ENCODE assay signal across 24 cellular contexts in genomic region chr12:19792028-19792427, GRCh38.
DNase-seq lines count a peak whose midpoint lies in the region; ATAC-seq and TF ChIP-seq lines count a peak whose summit lies in the region.
"Had no signal": no experiment of that assay in that cellular context is flagged by ENCODE, and none has a peak within 500 bp of the region (broad histone marks: within the 10 kb centered on the region; RNA-seq: fewer than 3 reads in every experiment).

No MANE protein-coding gene starts in this region.

- peak overlapping the region; percentile 6 for H3K4me3 Mint-ChIP-seq in activated CD4-positive, alpha-beta T cell treated with anti-CD3 and anti-CD28 coated beads, Interleukin-2, amount 10 ng/mL, durations not matched to agents 24 days and 14 days
- peak overlapping the region; percentile 15 for H3K4me3 Mint-ChIP-seq in T-helper 17 cell
- peak overlapping the region in 3 of 10 donors; percentile 19 to 51 (median 27) for H3K4me3 Mint-ChIP-seq in naive thymus-derived CD4-positive, alpha-beta T cell
- H3K4me3 Mint-ChIP-seq: dendritic cell treated with granulocyte-macrophage colony-stimulating factor and Interleukin-4, amounts not matched to agents 40 ng/mL and 50 ng/mL, for 4 days; H9 had no signal

- no peak for TF ChIP-seq CTCF in DND-41 (IDR thresholded peaks at IDR 0.05; ENCODE audit: borderline replicate concordance, extremely low read depth, low read length, poor library complexity, severe bottlenecking)
- no peak for TF ChIP-seq CTCF in thyroid gland (IDR thresholded peaks at IDR 0.05)

- no peaks in the 10 kb centered on the region for H4K20me1 ChIP-seq in DND-41 (ENCODE audit: insufficient read depth, low read length)

- H3K4me3 ChIP-seq in DND-41 (ENCODE audit: low read depth in 1 of 2, low read length in 2 of 2) = no peak overlapping the region
- H3K4me3 ChIP-seq in naive thymus-derived CD4-positive, alpha-beta T cell (ENCODE audit: low read length) = no peak overlapping the region
- H3K4me3 ChIP-seq in thyroid gland (replicated peaks in 1 of 3) = no peak overlapping the region
- H3K4me3 ChIP-seq: A549, tibial nerve had no signal

- H3K9me3 ChIP-seq in DND-41 (ENCODE audit: insufficient read depth, low read length, severe bottlenecking) (no peaks in the 10 kb centered on the region), T-helper 17 cell (ENCODE audit: control insufficient read depth, low read length, poor library complexity, severe bottlenecking) (no peaks in the 10 kb centered on the region), thyroid gland (no peaks in the 10 kb centered on the region)
- no peaks in the 10 kb centered on the region for H3K9me3 ChIP-seq in naive thymus-derived CD4-positive, alpha-beta T cell (ENCODE audit: control insufficient read depth in 2 of 3, low read length in 3 of 3)
- H3K9me3 ChIP-seq: BE2C had no signal

- no peak for TF ChIP-seq POLR2A in thyroid gland (IDR thresholded peaks at IDR 0.05)

- peak; percentile 56 for DNase-seq in activated CD4-positive, alpha-beta T cell treated with anti-CD3 and anti-CD28 coated beads, Interleukin-2, amount 10 ng/mL, durations not matched to agents 24 days and 14 days
- no peak for DNase-seq in activated CD4-positive, alpha-beta T cell treated with anti-CD3 and anti-CD28 coated beads, Interleukin-2, amount 50 U/mL, for 1 hour
- no peak for DNase-seq in DND-41
- no peak for DNase-seq in T-helper 17 cell
- DNase-seq in naive thymus-derived CD4-positive, alpha-beta T cell = peak in 1 of 9 donors; percentile 2
- DNase-seq in thyroid gland = no peak
- DNase-seq in RKO (ENCODE audit: low spot score) = no peak
- DNase-seq: activated gamma-delta T cell; amygdala; BE2C; H9; IMR-90; NCI-H1436 treated with DMSO at 0.1 percent for 48 hours; NCI-H2171; NCI-H524 treated with DMSO at 0.1 percent for 48 hours; OCI-M1; retina; stimulated activated CD4-positive, alpha-beta T cell treated with anti-CD3 and anti-CD28 coated beads, Interleukin-2, amount 100 ng/mL, for 48 hours; stimulated activated naive CD4-positive, alpha-beta T cell had no signal

- H3K27me3 ChIP-seq in DND-41 (ENCODE audit: insufficient read depth, low read length, poor library complexity) = no peaks in the 10 kb centered on the region
- no peaks in the 10 kb centered on the region for H3K27me3 ChIP-seq in naive thymus-derived CD4-positive, alpha-beta T cell (ENCODE audit: control insufficient read depth in 2 of 2, insufficient read depth in 2 of 2, low read length in 2 of 2)
- no peaks in the 10 kb centered on the region for H3K27me3 ChIP-seq in thyroid gland
- H3K27me3 ChIP-seq: BE2C, tibial nerve had no signal

- H3K9me3 Mint-ChIP-seq in activated CD4-positive, alpha-beta T cell treated with anti-CD3 and anti-CD28 coated beads, Interleukin-2, amount 10 ng/mL, durations not matched to agents 24 days and 14 days = no peaks in the 10 kb centered on the region
- peaks cover 0 to 13% (median 2%) of the 10 kb centered on the region in 11 donors for H3K9me3 Mint-ChIP-seq in naive thymus-derived CD4-positive, alpha-beta T cell
- H3K9me3 Mint-ChIP-seq: dendritic cell treated with granulocyte-macrophage colony-stimulating factor and Interleukin-4, amounts not matched to agents 40 ng/mL and 50 ng/mL, for 4 days had no signal

- no peaks in the 10 kb centered on the region for H3K79me2 ChIP-seq in DND-41 (ENCODE audit: insufficient read depth, low read length)

- H3K9ac ChIP-seq in DND-41 (ENCODE audit: low read depth, low read length) = no peak overlapping the region

- H3K27ac ChIP-seq in DND-41 (ENCODE audit: low read length) (no peak overlapping the region), thyroid gland (no peak overlapping the region)
- H3K27ac ChIP-seq in naive thymus-derived CD4-positive, alpha-beta T cell (ENCODE audit: low read depth, low read length) = no peak overlapping the region
- H3K27ac ChIP-seq: A549, tibial nerve had no signal

- peak; percentile 85 for ATAC-seq in DND-41 (ENCODE audit: insufficient read depth, low read depth)
- peak; percentile 45 for ATAC-seq in T-helper 17 cell
- ATAC-seq in naive thymus-derived CD4-positive, alpha-beta T cell = peak; percentile 40
- ATAC-seq in HG03045 (IDR thresholded peaks at IDR 0.05; ENCODE audit: unreplicated experiment) = no peak
- ATAC-seq: A549, Right ventricle myocardium inferior had no signal

- peaks cover 6% of the 10 kb centered on the region for H3K4me1 ChIP-seq in DND-41 (ENCODE audit: insufficient read depth, low read length)
- peaks cover 0 to 6% of the 10 kb centered on the region in 2 donors for H3K4me1 ChIP-seq in naive thymus-derived CD4-positive, alpha-beta T cell (ENCODE audit: control insufficient read depth in 2 of 2, insufficient read depth in 2 of 2, low read length in 2 of 2)
- peaks cover 7 to 14% of the 10 kb centered on the region in 2 donors for H3K4me1 ChIP-seq in thyroid gland
- H3K4me1 ChIP-seq: A549, BE2C, tibial nerve had no signal

- no peaks in the 10 kb centered on the region for H3K36me3 Mint-ChIP-seq in activated CD4-positive, alpha-beta T cell treated with anti-CD3 and anti-CD28 coated beads, Interleukin-2, amount 10 ng/mL, durations not matched to agents 24 days and 14 days (ENCODE audit: low read depth)
- H3K36me3 Mint-ChIP-seq in T-helper 17 cell (ENCODE audit: low read depth) = no peaks in the 10 kb centered on the region
- no peaks in the 10 kb centered on the region for H3K36me3 Mint-ChIP-seq in naive thymus-derived CD4-positive, alpha-beta T cell

- POLR2A ChIA-PET in naive thymus-derived CD4-positive, alpha-beta T cell (lab: Charles Lee) = interaction anchor here (0.7 kb wide), 1 partner anchor 34 kb away, joined by 3 read pairs; no protein-coding TSS in a partner anchor

- H3K36me3 ChIP-seq in DND-41 (ENCODE audit: insufficient read depth, low read length) (no peaks in the 10 kb centered on the region), thyroid gland (no peaks in the 10 kb centered on the region)
- H3K36me3 ChIP-seq in naive thymus-derived CD4-positive, alpha-beta T cell (ENCODE audit: control insufficient read depth in 2 of 3, insufficient read depth in 3 of 3, low read length in 3 of 3) = no peaks in the 10 kb centered on the region
- H3K36me3 ChIP-seq: BE2C, tibial nerve had no signal

- CTCF ChIA-PET in naive thymus-derived CD4-positive, alpha-beta T cell (lab: Charles Lee) = no interaction called here

- H3K27me3 Mint-ChIP-seq in activated CD4-positive, alpha-beta T cell treated with anti-CD3 and anti-CD28 coated beads, Interleukin-2, amount 10 ng/mL, durations not matched to agents 24 days and 14 days = no peaks in the 10 kb centered on the region
- no peaks in the 10 kb centered on the region for H3K27me3 Mint-ChIP-seq in T-helper 17 cell
- peaks cover 0 to 13% (median 5%) of the 10 kb centered on the region in 5 donors for H3K27me3 Mint-ChIP-seq in naive thymus-derived CD4-positive, alpha-beta T cell
- H3K27me3 Mint-ChIP-seq: dendritic cell treated with granulocyte-macrophage colony-stimulating factor and Interleukin-4, amounts not matched to agents 40 ng/mL and 50 ng/mL, for 4 days had no signal

- H3K4me2 ChIP-seq in DND-41 (ENCODE audit: insufficient read depth, low read length) = no peak overlapping the region
- H3K4me2 ChIP-seq: A549 had no signal

- intact Hi-C loops in activated CD4-positive, alpha-beta T cell treated with anti-CD3 and anti-CD28 coated beads, Interleukin-2, amount 10 ng/mL, durations not matched to agents 24 days and 14 days (cut with micrococcal nuclease) = no loop called here
- intact Hi-C loops in naive thymus-derived CD4-positive, alpha-beta T cell (cut with micrococcal nuclease) = no loop called here
- intact Hi-C loops in thyroid gland (cut with DNase I) = no loop called here

- peaks cover 14% of the 10 kb centered on the region for H3K4me1 Mint-ChIP-seq in activated CD4-positive, alpha-beta T cell treated with anti-CD3 and anti-CD28 coated beads, Interleukin-2, amount 10 ng/mL, durations not matched to agents 24 days and 14 days
- peaks cover 14% of the 10 kb centered on the region for H3K4me1 Mint-ChIP-seq in T-helper 17 cell
- peaks cover 4 to 17% (median 13%) of the 10 kb centered on the region in 7 donors for H3K4me1 Mint-ChIP-seq in naive thymus-derived CD4-positive, alpha-beta T cell
- H3K4me1 Mint-ChIP-seq: H9 had no signal

- no peak overlapping the region for H3K27ac Mint-ChIP-seq in activated CD4-positive, alpha-beta T cell treated with anti-CD3 and anti-CD28 coated beads, Interleukin-2, amount 10 ng/mL, durations not matched to agents 24 days and 14 days
- H3K27ac Mint-ChIP-seq in T-helper 17 cell = no peak overlapping the region
- H3K27ac Mint-ChIP-seq in naive thymus-derived CD4-positive, alpha-beta T cell = no peak overlapping the region
- H3K27ac Mint-ChIP-seq: dendritic cell treated with granulocyte-macrophage colony-stimulating factor and Interleukin-4, amounts not matched to agents 40 ng/mL and 50 ng/mL, for 4 days; H9 had no signal

- H2AFZ ChIP-seq in DND-41 (ENCODE audit: low read depth, low read length) = no peak overlapping the region
